20 cellular contexts compared by ENCODE assay signal in the genomic region with DNA sequence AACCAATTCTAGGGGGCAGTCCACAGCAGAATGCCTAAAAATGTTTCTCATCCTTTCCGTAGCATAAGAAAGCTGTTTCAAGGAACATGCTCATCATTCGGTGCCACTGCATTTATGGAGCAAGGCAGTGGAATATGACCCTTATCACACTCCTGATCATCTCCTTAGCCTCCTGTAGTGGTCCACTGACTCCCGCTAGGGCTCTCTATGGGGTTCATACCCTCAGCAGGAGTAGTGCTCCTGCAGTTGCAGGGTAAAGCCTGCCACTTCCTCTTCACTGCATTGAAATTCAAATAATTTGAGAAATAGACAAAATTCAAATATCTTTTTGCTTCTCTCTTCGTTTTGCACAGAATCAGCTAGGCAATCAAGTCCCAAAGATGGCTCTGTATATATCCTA.
"Had no signal": no experiment of that assay in that cellular context is flagged by ENCODE, and none has a peak within 500 bp of the region (broad histone marks: within the 10 kb centered on the region; RNA-seq: fewer than 3 reads in every experiment).

No MANE protein-coding gene starts in this region.

- H3K4me3 ChIP-seq: esophagus squamous epithelium, gastroesophageal sphincter, hepatocyte, psoas muscle, right lobe of liver, suprapubic skin, thyroid gland, upper lobe of left lung, uterus had no signal

- H3K4me1 Mint-ChIP-seq: naive thymus-derived CD4-positive, alpha-beta T cell; nephron progenitor cell; stimulated activated effector memory CD8-positive, alpha-beta T cell treated with anti-CD3 and anti-CD28 coated beads, Interleukin-12 subunit alpha, Interleukin-12 subunit beta, amount 100 ng/mL, for 72 hours had no signal

- H3K4me1 ChIP-seq: esophagus squamous epithelium, gastroesophageal sphincter, psoas muscle, right lobe of liver, suprapubic skin, thyroid gland, upper lobe of left lung, uterus had no signal

- ATAC-seq: gastroesophageal sphincter; left colon; naive thymus-derived CD4-positive, alpha-beta T cell; psoas muscle; right lobe of liver; stimulated activated effector memory CD8-positive, alpha-beta T cell treated with anti-CD3 and anti-CD28 coated beads, Interleukin-12 subunit alpha, Interleukin-12 subunit beta, amount 100 ng/mL, for 72 hours; stimulated activated naive CD8-positive, alpha-beta T cell treated with anti-CD3 and anti-CD28 coated beads, Interleukin-15, Interleukin-2, amounts not matched to agents 100 U/mL and 50 U/mL, for 24 hours had no signal

- H3K27ac ChIP-seq: esophagus squamous epithelium, gastroesophageal sphincter, hepatocyte, neutrophil, psoas muscle, right lobe of liver, suprapubic skin, thyroid gland, upper lobe of left lung, uterus had no signal

- H3K36me3 Mint-ChIP-seq: naive thymus-derived CD4-positive, alpha-beta T cell; stimulated activated effector memory CD8-positive, alpha-beta T cell treated with anti-CD3 and anti-CD28 coated beads, Interleukin-12 subunit alpha, Interleukin-12 subunit beta, amount 100 ng/mL, for 72 hours had no signal

- DNase-seq: effector memory CD4-positive, alpha-beta T cell; esophagus squamous epithelium; foreskin fibroblast; left colon; naive thymus-derived CD4-positive, alpha-beta T cell; nephron progenitor cell; psoas muscle; retina; right lobe of liver; stimulated activated CD4-positive, alpha-beta T cell treated with anti-CD3 and anti-CD28 coated beads, Interleukin-4, amount 100 ng/mL, for 1 hour; stimulated activated CD8-positive, alpha-beta memory T cell treated with anti-CD3 and anti-CD28 coated beads, Interleukin-4, amount 100 ng/mL, for 48 hours; stimulated activated naive CD8-positive, alpha-beta T cell treated with anti-CD3 and anti-CD28 coated beads, Interleukin-15, Interleukin-2, amounts not matched to agents 100 U/mL and 50 U/mL, for 24 hours; thyroid gland; upper lobe of left lung; uterus had no signal

- H3K27ac Mint-ChIP-seq: naive thymus-derived CD4-positive, alpha-beta T cell; nephron progenitor cell; stimulated activated effector memory CD8-positive, alpha-beta T cell treated with anti-CD3 and anti-CD28 coated beads, Interleukin-12 subunit alpha, Interleukin-12 subunit beta, amount 100 ng/mL, for 72 hours had no signal

- H3K27me3 ChIP-seq: esophagus squamous epithelium, gastroesophageal sphincter, hepatocyte, neutrophil, right lobe of liver, suprapubic skin, thyroid gland, upper lobe of left lung, uterus had no signal

- H3K36me3 ChIP-seq: esophagus squamous epithelium, gastroesophageal sphincter, neutrophil, right lobe of liver, suprapubic skin, thyroid gland, upper lobe of left lung, uterus had no signal

- H3K9me3 Mint-ChIP-seq: nephron progenitor cell; stimulated activated effector memory CD8-positive, alpha-beta T cell treated with anti-CD3 and anti-CD28 coated beads, Interleukin-12 subunit alpha, Interleukin-12 subunit beta, amount 100 ng/mL, for 72 hours had no signal

- H3K4me3 Mint-ChIP-seq: naive thymus-derived CD4-positive, alpha-beta T cell; nephron progenitor cell; stimulated activated effector memory CD8-positive, alpha-beta T cell treated with anti-CD3 and anti-CD28 coated beads, Interleukin-12 subunit alpha, Interleukin-12 subunit beta, amount 100 ng/mL, for 72 hours had no signal

- H3K9me3 ChIP-seq: esophagus squamous epithelium, gastroesophageal sphincter, neutrophil, psoas muscle, right lobe of liver, suprapubic skin, thyroid gland, upper lobe of left lung, uterus had no signal
